Comparison of ENCODE assay signal across 9 cellular contexts in the genomic region with DNA sequence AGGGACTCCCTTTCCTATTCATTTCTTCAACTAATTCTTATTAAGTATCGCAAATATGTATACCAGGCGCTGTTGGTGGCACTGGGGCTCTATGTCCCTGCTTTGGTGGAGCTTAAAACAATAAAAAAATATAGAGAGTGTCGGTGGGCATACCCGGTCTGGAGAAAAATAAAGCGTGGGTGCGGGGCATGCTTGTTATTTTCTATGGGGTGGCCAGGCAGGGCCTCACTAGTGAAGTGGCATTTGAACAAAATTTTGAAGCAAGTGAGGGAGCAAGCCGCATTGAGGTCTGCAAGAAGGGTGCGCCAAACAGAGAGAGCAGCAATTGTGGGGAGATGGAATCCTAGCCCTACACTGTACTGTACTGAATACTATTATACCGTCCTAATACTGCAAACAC. TPM values are rescaled to one million over a fixed set of nuclear protein-coding genes. Genes with fewer than 3 reads are reported as not detected.
A peak's percentile ranks its signal among the peaks of the same experiment; 100 is the strongest.
DNase-seq lines count a peak whose midpoint lies in the region; ATAC-seq and TF ChIP-seq lines count a peak whose summit lies in the region.
"Had no signal": no experiment of that assay in that cellular context is flagged by ENCODE, and none has a peak within 500 bp of the region (broad histone marks: within the 10 kb centered on the region; RNA-seq: fewer than 3 reads in every experiment).

No MANE protein-coding gene starts in this region.

- H3K27me3 ChIP-seq in adipocyte (replicated peaks; ENCODE audit: control insufficient read depth, insufficient read depth, low read length) (peaks cover 32% of the 10 kb centered on the region), mesendoderm (ENCODE audit: insufficient read depth, low read length, poor library complexity) (no peaks in the 10 kb centered on the region), tibial artery (no peaks in the 10 kb centered on the region)

- H2BK15ac ChIP-seq in mesendoderm (replicated peaks; ENCODE audit: low read depth) = no peak overlapping the region

- no peak overlapping the region for H3K4me2 ChIP-seq in mesendoderm (ENCODE audit: low read length)

- no peaks in the 10 kb centered on the region for H3K79me2 ChIP-seq in mesendoderm (ENCODE audit: control insufficient read depth, insufficient read depth, low read length)

- H2BK120ac ChIP-seq in mesendoderm (ENCODE audit: low read depth, low read length) = no peak overlapping the region

- no peak overlapping the region for H3K18ac ChIP-seq in mesendoderm (ENCODE audit: low read length)

- peak overlapping the region; percentile 64 for H3K56ac ChIP-seq in mesendoderm (ENCODE audit: low read length)

- no peak overlapping the region for H4K8ac ChIP-seq in mesendoderm (ENCODE audit: low read depth, low read length)

- H3K4ac ChIP-seq in mesendoderm (ENCODE audit: low read depth, low read length) = no peak overlapping the region

- H3K36me3 ChIP-seq in adipocyte (ENCODE audit: control insufficient read depth, insufficient read depth, low read length, severe bottlenecking) (peaks cover 9% of the 10 kb centered on the region), mesendoderm (ENCODE audit: control insufficient read depth, insufficient read depth, low read length) (no peaks in the 10 kb centered on the region), tibial artery (peaks cover 4 to 16% (median 12%) of the 10 kb centered on the region in 3 donors)

- peaks cover 2% of the 10 kb centered on the region for H3K27me3 Mint-ChIP-seq in activated naive CD4-positive, alpha-beta T cell treated with anti-CD3 and anti-CD28 coated beads for 36 hours (ENCODE audit: low read depth)

- no peak overlapping the region for H2AK5ac ChIP-seq in mesendoderm (ENCODE audit: low read length)

- H3K9me3 Mint-ChIP-seq in activated naive CD4-positive, alpha-beta T cell treated with anti-CD3 and anti-CD28 coated beads for 36 hours = no peaks in the 10 kb centered on the region

- peak overlapping the region; percentile 74 for H3K27ac Mint-ChIP-seq in activated naive CD4-positive, alpha-beta T cell treated with anti-CD3 and anti-CD28 coated beads for 36 hours

- peak overlapping the region; percentile 86 for H3K4me3 Mint-ChIP-seq in activated naive CD4-positive, alpha-beta T cell treated with anti-CD3 and anti-CD28 coated beads for 36 hours

- H3K9me3 ChIP-seq in adipocyte (ENCODE audit: control insufficient read depth, low read length) = no peaks in the 10 kb centered on the region
- no peaks in the 10 kb centered on the region for H3K9me3 ChIP-seq in tibial artery

- peaks cover 7% of the 10 kb centered on the region for H3K4me1 ChIP-seq in adipocyte (ENCODE audit: control insufficient read depth, insufficient read depth, low read length)
- no peaks in the 10 kb centered on the region for H3K4me1 ChIP-seq in mesendoderm (ENCODE audit: control insufficient read depth, low read depth, low read length)
- peaks cover 0 to 9% (median 3%) of the 10 kb centered on the region in 4 donors for H3K4me1 ChIP-seq in tibial artery

- no peak for ATAC-seq in HG03442 (IDR thresholded peaks at IDR 0.05; ENCODE audit: unreplicated experiment)
- ATAC-seq in GM19463 (IDR thresholded peaks at IDR 0.05; ENCODE audit: unreplicated experiment) = no peak

- no peak overlapping the region for H3K9ac ChIP-seq in adipocyte (ENCODE audit: low read length)
- H3K9ac ChIP-seq in mesendoderm (ENCODE audit: low read length) = no peak overlapping the region

- no peak overlapping the region for H2BK5ac ChIP-seq in mesendoderm (ENCODE audit: low read length)

- H3K4me3 ChIP-seq in adipocyte (ENCODE audit: low read length) (peak overlapping the region; percentile 84), mesendoderm (ENCODE audit: low read length) (no peak overlapping the region), tibial artery (peak overlapping the region; percentile 76 to 83)

- H3K36me3 Mint-ChIP-seq in activated naive CD4-positive, alpha-beta T cell treated with anti-CD3 and anti-CD28 coated beads for 36 hours (ENCODE audit: low read depth) = peaks cover 2% of the 10 kb centered on the region

- CTCF ChIA-PET in activated naive CD4-positive, alpha-beta T cell treated with anti-CD3 and anti-CD28 coated beads for 36 hours (lab: Charles Lee) = interaction anchor here (1.0 kb wide), 1 partner anchor 21 kb away, joined by 3 read pairs; no protein-coding TSS in a partner anchor

- H3K79me1 ChIP-seq in mesendoderm (ENCODE audit: low read length) = no peaks in the 10 kb centered on the region

- peaks cover 22% of the 10 kb centered on the region for H3K4me1 Mint-ChIP-seq in activated naive CD4-positive, alpha-beta T cell treated with anti-CD3 and anti-CD28 coated beads for 36 hours (ENCODE audit: low read depth)

- WGBS in mesendoderm (ENCODE audit: extremely low coverage, insufficient coverage, low lambda C conversion rate) = no CpG with 5 or more reads among the region's 9 CpGs

- no peak for DNase-seq in activated naive CD4-positive, alpha-beta T cell treated with anti-CD3 and anti-CD28 coated beads for 36 hours
- no peak for DNase-seq in activated naive CD4-positive, alpha-beta T cell treated with Interleukin-2 at 50 U/mL for 16 hours
- DNase-seq in adipocyte (ENCODE audit: low read depth) (no peak), mesendoderm (no peak), tibial artery (no peak), NCI-H1105 treated with DMSO at 0.1 percent for 48 hours (lab: John Stamatoyannopoulos, UW) (no peak)

- H4K5ac ChIP-seq in mesendoderm (ENCODE audit: low read length) = no peak overlapping the region

- no peak overlapping the region for H3K23ac ChIP-seq in mesendoderm (ENCODE audit: low read length)

- TF ChIP-seq CTCF in tibial artery (IDR thresholded peaks at IDR 0.05) = no peak

- intact Hi-C loops in activated naive CD4-positive, alpha-beta T cell treated with anti-CD3 and anti-CD28 coated beads for 36 hours (cut with micrococcal nuclease) = loop anchor here (1.0 to 10.0 kb wide), 4 partner anchors 17 to 1479 kb away; partner anchors contain the start of genes HMGB3 and TMEM185A
- intact Hi-C loops in tibial artery (cut with DNase I; ENCODE audit: low total_unique reads) = no loop called here

- H3K27ac ChIP-seq in mesendoderm (ENCODE audit: low read depth, low read length) = no peak overlapping the region
- peak overlapping the region; percentile 93 to 95 for H3K27ac ChIP-seq in tibial artery

RNA-seq across cellular contexts. Expression of gene IDS, which starts 0.6 kb away (rescaled TPM):
- total RNA-seq in activated naive CD4-positive, alpha-beta T cell treated with anti-CD3 and anti-CD28 coated beads for 36 hours = 10 to 100 TPM; 39.9 to 43.1 TPM
- 15.8 TPM for polyA plus RNA-seq in mesendoderm (2013, experiment 1 of 2)
- polyA plus RNA-seq in mesendoderm (2013, experiment 2 of 2) = 16.3 TPM

RNA-seq across cellular contexts. Expression of gene EOLA1, which starts 35.1 kb away (rescaled TPM):
- 10 to 100 TPM; 14.7 to 16.2 TPM for total RNA-seq in activated naive CD4-positive, alpha-beta T cell treated with anti-CD3 and anti-CD28 coated beads for 36 hours
- polyA plus RNA-seq in mesendoderm (2013, experiment 1 of 2) = 3.6 TPM
- polyA plus RNA-seq in mesendoderm (2013, experiment 2 of 2) = 3.3 TPM

RNA-seq across cellular contexts. Expression of gene HSFX3, which starts 44.1 kb away (rescaled TPM):
- total RNA-seq in activated naive CD4-positive, alpha-beta T cell treated with anti-CD3 and anti-CD28 coated beads for 36 hours = not detected
- not detected for polyA plus RNA-seq in mesendoderm (2013, experiment 1 of 2)
- polyA plus RNA-seq in mesendoderm (2013, experiment 2 of 2) = not detected
- total RNA-seq: activated CD8-positive, alpha-beta memory T cell treated with anti-CD3 and anti-CD28 coated beads for 36 hours had no signal
